ENCODE assay signal across 1 cellular context in genomic region chr6:170223718-170224693, GRCh38.
A peak's percentile ranks its signal among the peaks of the same experiment; 100 is the strongest.
TF ChIP-seq lines count a peak whose summit lies in the region.

No MANE protein-coding gene starts in this region.

TF ChIP-seq in H1, 55 proteins besides CTCF, POLR2A, EP300 and RAD21:
- no peak for TF ChIP-seq ATF2 (IDR thresholded peaks at IDR 0.05; ENCODE audit: low read length)
- no peak for TF ChIP-seq ATF3 (IDR thresholded peaks at IDR 0.05; ENCODE audit: insufficient read depth, low read depth, low read length)
- no peak for TF ChIP-seq USF2 (IDR thresholded peaks at IDR 0.05; ENCODE audit: low read length)
- TF ChIP-seq ZNF274 (IDR thresholded peaks at IDR 0.05; ENCODE audit: borderline replicate concordance, extremely low read depth, low read length) = no peak
- no peak for TF ChIP-seq TEAD4 (IDR thresholded peaks at IDR 0.05; ENCODE audit: low read depth, low read length)
- TF ChIP-seq GABPA (IDR thresholded peaks at IDR 0.05; ENCODE audit: borderline replicate concordance, insufficient read depth, low read length) = peak; percentile 34; the same call in 1 of the 2 replicates
